8 cellular contexts compared by ENCODE assay signal in the genomic region with DNA sequence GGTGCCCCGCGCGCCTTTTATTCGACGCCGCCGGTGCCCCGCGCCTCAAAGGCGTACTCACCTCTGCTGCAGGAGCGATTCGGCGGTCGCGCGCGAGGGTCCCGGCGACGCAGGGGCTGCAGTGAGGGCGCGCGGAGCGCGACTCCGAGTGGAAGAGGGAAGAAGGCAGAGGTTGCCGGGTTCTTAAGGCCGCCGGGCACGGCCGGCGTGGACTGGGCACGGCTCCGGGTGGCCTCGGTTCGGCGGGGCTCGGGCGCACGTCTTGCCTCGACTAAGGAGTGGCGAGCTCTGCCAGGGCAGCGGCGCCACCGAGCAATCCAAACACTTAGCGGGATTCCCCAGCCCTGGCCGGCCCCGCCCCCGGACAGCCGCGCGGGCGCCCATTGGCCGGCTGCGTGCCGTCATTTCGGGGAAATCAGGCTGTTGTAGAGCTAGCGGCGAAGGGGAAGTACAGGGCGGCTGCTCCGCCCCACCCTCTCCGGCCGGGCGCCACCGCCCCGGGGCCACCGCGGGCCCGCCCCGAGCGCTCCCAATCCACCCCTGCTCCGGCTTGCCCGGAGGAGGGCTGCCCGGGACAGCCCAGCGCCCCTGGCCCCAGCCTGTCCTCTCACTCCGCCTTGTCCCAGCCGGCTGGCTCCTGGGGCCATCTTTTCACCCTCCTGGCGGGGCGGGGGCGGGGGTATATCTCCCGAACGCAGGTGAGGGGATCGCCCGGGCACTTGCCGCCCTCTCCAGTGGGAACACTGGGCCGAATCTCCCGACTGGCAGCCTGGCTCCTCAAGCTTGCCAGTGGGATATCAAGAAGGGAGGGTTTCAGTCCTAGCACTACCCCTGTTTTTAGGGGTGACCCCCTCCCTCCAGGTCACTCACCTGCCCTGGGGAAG. TPM values are rescaled to one million over a fixed set of nuclear protein-coding genes. Genes with fewer than 3 reads are reported as not detected.
DNase-seq lines count a peak whose midpoint lies in the region; ATAC-seq, FAIRE-seq and TF ChIP-seq lines count a peak whose summit lies in the region.

Gene IRF1, minus strand, starts transcription at position 290 of the 884 bp plus-strand sequence. CDS start 1,295 bp downstream, outside the sequence.

- peak; percentile 77 for ATAC-seq in GM19043 (IDR thresholded peaks at IDR 0.05; ENCODE audit: low read depth, unreplicated experiment)
- peak; percentile 81 for ATAC-seq in HG03354 (IDR thresholded peaks at IDR 0.05; ENCODE audit: poor library complexity, severe bottlenecking, unreplicated experiment)

- H3K9ac ChIP-seq in kidney (ENCODE audit: low read length in 2 of 2) = peak within 1 kb of the TSS; percentile 51 to 83

- H3K4me1 ChIP-seq in kidney (ENCODE audit: control insufficient read depth in 1 of 2, insufficient read depth in 1 of 2, low read depth in 1 of 2, low read length in 2 of 2) = peaks cover 17 to 52% of the 10 kb centered on the region in 2 donors

- peak within 1 kb of the TSS; percentile 66 to 67 for H3K4me3 ChIP-seq in kidney (ENCODE audit: low read length in 2 of 2)

- no peak for FAIRE-seq in kidney (lab: Jason Lieb, UNC)

- H3K9me3 ChIP-seq in kidney (ENCODE audit: control insufficient read depth in 1 of 2, low read length in 2 of 2) = no peaks in the 10 kb centered on the region

- DNase-seq in Ammon's horn (ENCODE audit: low spot score) = peak; percentile 95
- DNase-seq in NCI-H460 (ENCODE audit: extremely low read depth, low read depth) = peak; percentile 96
- DNase-seq in activated CD4-positive, CD25-positive, alpha-beta regulatory T cell treated with anti-CD3 and anti-CD28 coated beads, Interleukin-2, amount 50 U/mL, for 72 hours = peak; percentile 99
- DNase-seq in cerebellar cortex (ENCODE audit: low spot score) = peak; percentile 93
- peak; percentile 99 for DNase-seq in kidney
- peak; percentile 96 to 98 for DNase-seq in stimulated activated CD4-positive, alpha-beta T cell treated with anti-CD3 and anti-CD28 coated beads, Interleukin-15, amount 100 ng/mL, for 48 hours (ENCODE audit: low read depth in 2 of 2)

- H3K27ac ChIP-seq in kidney (ENCODE audit: low read depth in 2 of 2, low read length in 2 of 2) = peak within 1 kb of the TSS; percentile 96 to 97

- no peak for TF ChIP-seq CTCF in kidney (IDR thresholded peaks at IDR 0.05; ENCODE audit: borderline replicate concordance, extremely low read depth, insufficient read depth)

- peaks cover 23 to 25% of the 10 kb centered on the region in 2 donors for H3K36me3 ChIP-seq in kidney (ENCODE audit: control insufficient read depth in 1 of 2, insufficient read depth in 2 of 2, low read length in 2 of 2)

- intact Hi-C loops in kidney (cut with DNase I) = no loop called here

RNA-seq across cellular contexts. Expression of gene IRF1, which starts in this region (rescaled TPM):
- 11.7 and 12.1 TPM in 2 replicates for total RNA-seq in NCI-H460 (2014; rRNA removed; shearing (Covaris generic))
- polyA plus RNA-seq in NCI-H460 (2014; cell fraction: nucleus; rRNA removed) = 4.5 and 5.6 TPM in 2 replicates
- 55.6 TPM for total RNA-seq in kidney
- 20.5 TPM for polyA plus RNA-seq in kidney (ENCODE audit: insufficient read depth, low read depth, low replicate concordance)

Comparison
In these comparisons a context has a peak if more than half of its experiments do, and no peak if none do; other contexts are left out.
1. Peak in every context shown above with its lines: DNase-seq, ATAC-seq, H3K4me3 ChIP-seq and H3K27ac ChIP-seq.